19 cellular contexts compared by ENCODE assay signal in genomic region chr17:37045271-37045946, GRCh38.
DNase-seq lines count a peak whose midpoint lies in the region; ATAC-seq and TF ChIP-seq lines count a peak whose summit lies in the region.
"Had no signal": no experiment of that assay in that cellular context is flagged by ENCODE, and none has a peak within 500 bp of the region (broad histone marks: within the 10 kb centered on the region; RNA-seq: fewer than 3 reads in every experiment).

No MANE protein-coding gene starts in this region.

- CTCF ChIA-PET in CD4-positive, alpha-beta T cell (lab: Charles Lee): interaction anchor here (2.7 to 3.2 kb wide), 2 partner anchors 416 to 443 kb away, joined by 13 to 20 read pairs; partner anchors contain the start of gene MRM1
- CTCF ChIA-PET in HEK293 (lab: Yijun Ruan, JAX): interaction anchor here (0.5 to 5.2 kb wide), 12 partner anchors 23 to 443 kb away, joined by 3 to 84 read pairs (median 4); partner anchors contain the start of genes LHX1 and MRM1
- CTCF ChIA-PET in T-cell (lab: Charles Lee): interaction anchor here (0.7 to 2.0 kb wide), 3 partner anchors 372 to 442 kb away, joined by 3 to 10 read pairs (median 4); no protein-coding TSS in a partner anchor

- peak overlapping the region; percentile 49 for H3K27ac Mint-ChIP-seq in CD4-positive, alpha-beta T cell
- H3K27ac Mint-ChIP-seq in T-cell: peak overlapping the region; percentile 21 to 42
- H3K27ac Mint-ChIP-seq in natural killer cell treated with Interleukin-12 subunit alpha and Interleukin-12 subunit beta and Interleukin-15 and Interleukin-18, amount 100 ng/mL, for 72 hours: peak overlapping the region; percentile 31 to 59
- H3K27ac Mint-ChIP-seq: activated naive CD4-positive, alpha-beta T cell treated with anti-CD3 and anti-CD28 coated beads for 36 hours had no signal

- no peaks in the 10 kb centered on the region for H3K9me3 ChIP-seq in CD4-positive, alpha-beta T cell (ENCODE audit: control insufficient read depth, low read length)
- H3K9me3 ChIP-seq in HEK293 (ENCODE audit: control insufficient read depth, insufficient read depth, low read depth, low read length) (no peaks in the 10 kb centered on the region), left lung (no peaks in the 10 kb centered on the region)
- H3K9me3 ChIP-seq: ascending aorta, neutrophil, SJSA1, thoracic aorta had no signal

- H3K4me1 ChIP-seq in HEK293 (ENCODE audit: control insufficient read depth, insufficient read depth, low read length): peaks cover 20% of the 10 kb centered on the region; the same call in 1 of the 2 replicates
- H3K4me1 ChIP-seq in left lung: no peaks in the 10 kb centered on the region
- H3K4me1 ChIP-seq: ascending aorta, SJSA1 had no signal

- peaks cover 39% of the 10 kb centered on the region for H3K36me3 Mint-ChIP-seq in CD4-positive, alpha-beta T cell (ENCODE audit: low read depth)
- peaks cover 17% of the 10 kb centered on the region for H3K36me3 Mint-ChIP-seq in T-cell
- H3K36me3 Mint-ChIP-seq in natural killer cell treated with Interleukin-12 subunit alpha and Interleukin-12 subunit beta and Interleukin-15 and Interleukin-18, amount 100 ng/mL, for 72 hours: peaks cover 4% of the 10 kb centered on the region

- no peak for ATAC-seq in CD4-positive, alpha-beta T cell (ENCODE audit: poor library complexity)
- ATAC-seq in T-cell (replicated peaks in 1 of 4): no peak
- ATAC-seq in natural killer cell treated with Interleukin-12 subunit alpha and Interleukin-12 subunit beta and Interleukin-15 and Interleukin-18, amount 100 ng/mL, for 72 hours: no peak
- no peak for ATAC-seq in left lung
- ATAC-seq: left lobe of liver had no signal

- H3K27ac ChIP-seq in CD4-positive, alpha-beta T cell (ENCODE audit: low read depth, low read length): no peak overlapping the region
- H3K27ac ChIP-seq in HEK293 (ENCODE audit: extremely low read depth, low read depth, low read length) (no peak overlapping the region), left lung (no peak overlapping the region)
- H3K27ac ChIP-seq: ascending aorta, GM23248, neutrophil, SJSA1, thoracic aorta, WERI-Rb-1 had no signal

- H3K9me3 Mint-ChIP-seq in CD4-positive, alpha-beta T cell: no peaks in the 10 kb centered on the region
- no peaks in the 10 kb centered on the region for H3K9me3 Mint-ChIP-seq in T-cell
- no peaks in the 10 kb centered on the region for H3K9me3 Mint-ChIP-seq in natural killer cell treated with Interleukin-12 subunit alpha and Interleukin-12 subunit beta and Interleukin-15 and Interleukin-18, amount 100 ng/mL, for 72 hours
- H3K9me3 Mint-ChIP-seq: activated naive CD4-positive, alpha-beta T cell treated with anti-CD3 and anti-CD28 coated beads for 36 hours had no signal

- H3K4me3 ChIP-seq in HEK293 (ENCODE audit: low read depth, low read length) (no peak overlapping the region), left lung (no peak overlapping the region)
- H3K4me3 ChIP-seq: ascending aorta, GM23248, SJSA1, thoracic aorta had no signal

- H3K4me1 Mint-ChIP-seq in CD4-positive, alpha-beta T cell (ENCODE audit: low read depth): peaks cover 13% of the 10 kb centered on the region
- peaks cover 12 to 18% (median 14%) of the 10 kb centered on the region in 3 donors for H3K4me1 Mint-ChIP-seq in T-cell
- peaks cover 14% of the 10 kb centered on the region in 2 donors for H3K4me1 Mint-ChIP-seq in natural killer cell treated with Interleukin-12 subunit alpha and Interleukin-12 subunit beta and Interleukin-15 and Interleukin-18, amount 100 ng/mL, for 72 hours (ENCODE audit: low read depth in 2 of 2)

- H3K36me3 ChIP-seq in HEK293 (ENCODE audit: control insufficient read depth in 2 of 2, insufficient read depth in 1 of 2, low read length in 2 of 2) (peaks cover 13 to 14% of the 10 kb centered on the region in 2 experiments), left lung (peaks cover 0 to 42% of the 10 kb centered on the region in 2 donors)
- H3K36me3 ChIP-seq: WERI-Rb-1 had no signal

- no peak overlapping the region for H3K4me3 Mint-ChIP-seq in CD4-positive, alpha-beta T cell
- H3K4me3 Mint-ChIP-seq in T-cell: no peak overlapping the region
- no peak overlapping the region for H3K4me3 Mint-ChIP-seq in natural killer cell treated with Interleukin-12 subunit alpha and Interleukin-12 subunit beta and Interleukin-15 and Interleukin-18, amount 100 ng/mL, for 72 hours
- H3K4me3 Mint-ChIP-seq: activated naive CD4-positive, alpha-beta T cell treated with anti-CD3 and anti-CD28 coated beads for 36 hours had no signal

- TF ChIP-seq CTCF in CD4-positive, alpha-beta T cell (IDR thresholded peaks at IDR 0.05): no peak
- TF ChIP-seq CTCF in HEK293 (tag by site-specific recombination; IDR thresholded peaks at IDR 0.05): no peak
- no peak for TF ChIP-seq CTCF in left lung (IDR thresholded peaks at IDR 0.05)

- no peaks in the 10 kb centered on the region for H3K27me3 ChIP-seq in CD4-positive, alpha-beta T cell (ENCODE audit: control insufficient read depth, insufficient read depth, low read length)
- H3K27me3 ChIP-seq in left lung: no peaks in the 10 kb centered on the region
- H3K27me3 ChIP-seq: ascending aorta, neutrophil, SJSA1 had no signal

- intact Hi-C loops in CD4-positive, alpha-beta T cell (cut with DNase I, micrococcal nuclease): loop anchor here (5.0 to 10.0 kb wide), 2 partner anchors 189 to 558 kb away; partner anchors contain the start of gene ZNHIT3 (in 1 of the 2)
- intact Hi-C loops in left lung (cut with DNase I): loop anchor here in 1 of 2 donors (5.0 kb wide), 1 partner anchor 418 kb away; no protein-coding TSS in a partner anchor

- no peak for DNase-seq in CD4-positive, alpha-beta T cell
- DNase-seq in T-cell (no peak), HuH-7.5 (ENCODE audit: low spot score) (no peak), inferior parietal cortex (ENCODE audit: extremely low spot score) (no peak), left lung (no peak)
- no peak for DNase-seq in natural killer cell treated with Interleukin-12 subunit alpha and Interleukin-12 subunit beta and Interleukin-15 and Interleukin-18, amount 100 ng/mL, for 72 hours (ENCODE audit: low spot score)
- DNase-seq: activated CD4-positive, alpha-beta T cell treated with anti-CD3 and anti-CD28 coated beads, Interleukin-2, amount 50 U/mL, for 48 hours; activated naive CD4-positive, alpha-beta T cell treated with anti-CD3 and anti-CD28 coated beads for 36 hours; effector memory CD4-positive, alpha-beta T cell; GM23248; NCI-H748 treated with DMSO at 0.1 percent for 48 hours; stimulated activated CD4-positive, alpha-beta T cell treated with anti-CD3 and anti-CD28 coated beads, Interleukin-12 subunit alpha, Interleukin-12 subunit beta, amount 100 ng/mL, for 4 hours; WERI-Rb-1 had no signal

- no peaks in the 10 kb centered on the region for H3K27me3 Mint-ChIP-seq in CD4-positive, alpha-beta T cell
- no peaks in the 10 kb centered on the region for H3K27me3 Mint-ChIP-seq in T-cell
- no peaks in the 10 kb centered on the region for H3K27me3 Mint-ChIP-seq in natural killer cell treated with Interleukin-12 subunit alpha and Interleukin-12 subunit beta and Interleukin-15 and Interleukin-18, amount 100 ng/mL, for 72 hours

- POLR2A ChIA-PET in CD4-positive, alpha-beta T cell (lab: Charles Lee): no interaction called here
- POLR2A ChIA-PET in HEK293 (lab: Yijun Ruan, JAX) (interaction anchor here (0.9 kb wide), 1 partner anchor 109 kb away, joined by 3 read pairs; no protein-coding TSS in a partner anchor), T-cell (lab: Charles Lee) (no interaction called here)

TF ChIP-seq in HEK293, 187 proteins besides CTCF, POLR2A, EP300 and RAD21 (continues in another document):
- no peak for TF ChIP-seq ZNF501 (tag by site-specific recombination; IDR thresholded peaks at IDR 0.05)
- TF ChIP-seq ZBTB44 (tag by site-specific recombination; IDR thresholded peaks at IDR 0.05): no peak
- TF ChIP-seq ZNF239 (tag by site-specific recombination; IDR thresholded peaks at IDR 0.05): peak; percentile 99
- TF ChIP-seq ZBTB49 (tag by site-specific recombination; IDR thresholded peaks at IDR 0.05; ENCODE audit: low read depth): no peak
- TF ChIP-seq OSR2 (tag by site-specific recombination; IDR thresholded peaks at IDR 0.05): 0 out of 2 replicates have a peak, but pooled peaks have one; percentile 28
- no peak for TF ChIP-seq ZNF174 (tag by site-specific recombination; IDR thresholded peaks at IDR 0.05)
- TF ChIP-seq FEZF1 (tag by site-specific recombination; IDR thresholded peaks at IDR 0.05): peak; percentile 97
- TF ChIP-seq ZNF169 (tag by site-specific recombination; IDR thresholded peaks at IDR 0.05): no peak
- no peak for TF ChIP-seq GLI2 (tag by site-specific recombination; IDR thresholded peaks at IDR 0.05; ENCODE audit: borderline replicate concordance, low read depth)
- peak; percentile 61; the same call in 1 of the 2 replicates for TF ChIP-seq ZNF24 (tag by site-specific recombination; IDR thresholded peaks at IDR 0.05)
- no peak for TF ChIP-seq MYNN (tag by site-specific recombination; IDR thresholded peaks at IDR 0.05; ENCODE audit: borderline replicate concordance)
